8 cellular contexts compared by ENCODE assay signal in genomic region chr9:99221266-99221622, GRCh38. TPM values are rescaled to one million over a fixed set of nuclear protein-coding genes. Genes with fewer than 3 reads are reported as not detected.
DNase-seq lines count a peak whose midpoint lies in the region; ATAC-seq, FAIRE-seq and TF ChIP-seq lines count a peak whose summit lies in the region.

No MANE protein-coding gene starts in this region.

- no peaks in the 10 kb centered on the region for H3K27me3 Mint-ChIP-seq in Calu3 (ENCODE audit: unreplicated experiment)
- H3K27me3 Mint-ChIP-seq in IgD-negative memory B cell: no peaks in the 10 kb centered on the region
- H3K27me3 Mint-ChIP-seq in chondrocyte (ENCODE audit: low read depth): no peaks in the 10 kb centered on the region
- no peaks in the 10 kb centered on the region for H3K27me3 Mint-ChIP-seq in naive thymus-derived CD4-positive, alpha-beta T cell

- no peak for DNase-seq in Calu3
- DNase-seq in chondrocyte (ENCODE audit: low spot score): no peak
- no peak for DNase-seq in naive thymus-derived CD4-positive, alpha-beta T cell
- DNase-seq in frontal cortex (ENCODE audit: low spot score in 2 of 2): no peak
- no peak for DNase-seq in effector CD4-positive, alpha-beta T cell
- DNase-seq in NCI-H187 (lab: John Stamatoyannopoulos, UW): no peak

- CTCF ChIA-PET in Calu3 (lab: Charles Lee): interaction anchor here (1.3 kb wide), 1 partner anchor 10 kb away, joined by 5 read pairs; no protein-coding TSS in a partner anchor
- CTCF ChIA-PET in naive thymus-derived CD4-positive, alpha-beta T cell (lab: Charles Lee): no interaction called here

- H3K9me3 Mint-ChIP-seq in Calu3 (ENCODE audit: low read depth, unreplicated experiment): no peaks in the 10 kb centered on the region
- H3K9me3 Mint-ChIP-seq in IgD-negative memory B cell: no peaks in the 10 kb centered on the region
- no peaks in the 10 kb centered on the region for H3K9me3 Mint-ChIP-seq in chondrocyte (ENCODE audit: low read depth)
- peaks cover 0 to 4% (median 0%) of the 10 kb centered on the region in 11 donors for H3K9me3 Mint-ChIP-seq in naive thymus-derived CD4-positive, alpha-beta T cell

- H3K4me1 Mint-ChIP-seq in Calu3 (ENCODE audit: low read depth, unreplicated experiment): peaks cover 15% of the 10 kb centered on the region
- peaks cover 50 to 56% (median 53%) of the 10 kb centered on the region in 3 donors for H3K4me1 Mint-ChIP-seq in IgD-negative memory B cell
- peaks cover 61% of the 10 kb centered on the region for H3K4me1 Mint-ChIP-seq in chondrocyte (ENCODE audit: low read depth)
- peaks cover 48 to 89% (median 79%) of the 10 kb centered on the region in 7 donors for H3K4me1 Mint-ChIP-seq in naive thymus-derived CD4-positive, alpha-beta T cell

- H3K27me3 ChIP-seq in naive thymus-derived CD4-positive, alpha-beta T cell (ENCODE audit: control insufficient read depth in 2 of 2, insufficient read depth in 2 of 2, low read length in 2 of 2): no peaks in the 10 kb centered on the region

- peaks cover 21 to 29% of the 10 kb centered on the region in 2 donors for H3K4me1 ChIP-seq in naive thymus-derived CD4-positive, alpha-beta T cell (ENCODE audit: control insufficient read depth in 2 of 2, insufficient read depth in 2 of 2, low read length in 2 of 2)

- H3K4me3 Mint-ChIP-seq in Calu3 (ENCODE audit: low read depth, unreplicated experiment): peak overlapping the region; percentile 100
- peak overlapping the region; percentile 99 to 100 (median 100) for H3K4me3 Mint-ChIP-seq in IgD-negative memory B cell
- H3K4me3 Mint-ChIP-seq in chondrocyte (ENCODE audit: unreplicated experiment): peak overlapping the region; percentile 88
- peak overlapping the region; percentile 92 to 100 (median 99) for H3K4me3 Mint-ChIP-seq in naive thymus-derived CD4-positive, alpha-beta T cell

- H3K27ac ChIP-seq in naive thymus-derived CD4-positive, alpha-beta T cell (ENCODE audit: low read depth, low read length): peak overlapping the region; percentile 86

- no TSS peak for BruUV-seq in Calu3 (replicated peaks; lab: Mats Ljungman, UMichigan)

- no peaks in the 10 kb centered on the region for H3K9me3 ChIP-seq in naive thymus-derived CD4-positive, alpha-beta T cell (ENCODE audit: control insufficient read depth in 2 of 3, low read length in 3 of 3)

- FAIRE-seq in frontal cortex (lab: Jason Lieb, UNC): no peak

- peak overlapping the region; percentile 90 for H3K4me3 ChIP-seq in naive thymus-derived CD4-positive, alpha-beta T cell (ENCODE audit: low read length)

- peak overlapping the region; percentile 54 for H3K27ac Mint-ChIP-seq in Calu3 (ENCODE audit: unreplicated experiment)
- peak overlapping the region; percentile 100 for H3K27ac Mint-ChIP-seq in IgD-negative memory B cell
- H3K27ac Mint-ChIP-seq in chondrocyte (ENCODE audit: unreplicated experiment): peak overlapping the region; percentile 82
- peak overlapping the region; percentile 46 to 100 (median 94) for H3K27ac Mint-ChIP-seq in naive thymus-derived CD4-positive, alpha-beta T cell

- POLR2A ChIA-PET in naive thymus-derived CD4-positive, alpha-beta T cell (lab: Charles Lee): interaction anchor here (0.8 to 2.5 kb wide), 5 partner anchors 11 to 71 kb away, joined by 3 to 10 read pairs (median 5); no protein-coding TSS in a partner anchor

- ATAC-seq in naive thymus-derived CD4-positive, alpha-beta T cell: no peak
- ATAC-seq in HG02852 (IDR thresholded peaks at IDR 0.05; ENCODE audit: unreplicated experiment): no peak

- no peak for TF ChIP-seq CTCF in Calu3 (IDR thresholded peaks at IDR 0.05; ENCODE audit: unreplicated experiment)
- no peak for TF ChIP-seq CTCF in chondrocyte (IDR thresholded peaks at IDR 0.05)

- intact Hi-C loops in Calu3 (cut with micrococcal nuclease; ENCODE audit: unreplicated experiment): no loop called here
- intact Hi-C loops in naive thymus-derived CD4-positive, alpha-beta T cell (cut with micrococcal nuclease): loop anchor here (5.0 to 10.0 kb wide), 7 partner anchors 104 to 1206 kb away; partner anchors contain the start of genes TBC1D2 (in 2 of the 2), GALNT12 (in 1 of the 2), MSANTD3 (in 1 of the 2) and STX17 (in 1 of the 2)

- peaks cover 0 to 30% (median 0%) of the 10 kb centered on the region in 3 experiments for H3K36me3 ChIP-seq in naive thymus-derived CD4-positive, alpha-beta T cell (ENCODE audit: control insufficient read depth in 2 of 3, insufficient read depth in 3 of 3, low read length in 3 of 3)

- H3K36me3 Mint-ChIP-seq in Calu3 (ENCODE audit: insufficient read depth, unreplicated experiment) (peaks cover 38% of the 10 kb centered on the region), IgD-negative memory B cell (peaks cover 10% of the 10 kb centered on the region), chondrocyte (ENCODE audit: low read depth) (peaks cover 23% of the 10 kb centered on the region)
- H3K36me3 Mint-ChIP-seq in naive thymus-derived CD4-positive, alpha-beta T cell: peaks cover 4 to 42% (median 35%) of the 10 kb centered on the region in 5 donors

RNA-seq across cellular contexts. Expression of gene ALG2, which starts 0.5 kb away (rescaled TPM):
- total RNA-seq in Calu3 (2022) (27.0 and 27.1 TPM in 2 replicates), chondrocyte (32.2 to 34.3 TPM (median 33.9 TPM) in 3 replicates), frontal cortex (29.3 TPM)
- polyA plus RNA-seq in IgD-negative memory B cell: 24.7 TPM
- 10 to 100 TPM; 13.9 to 33.7 (median 25.2) TPM for total RNA-seq in naive thymus-derived CD4-positive, alpha-beta T cell
- polyA plus RNA-seq in naive thymus-derived CD4-positive, alpha-beta T cell: 10 to 100 TPM; 20.1 to 28.4 TPM

RNA-seq across cellular contexts. Expression of gene SEC61B, which starts 0.8 kb away (rescaled TPM):
- total RNA-seq in Calu3 (2022): 85.5 and 101 TPM in 2 replicates
- polyA plus RNA-seq in IgD-negative memory B cell: 298 TPM
- total RNA-seq in chondrocyte: 167 to 218 TPM (median 181 TPM) in 3 replicates
- 100 to 1,000 TPM in 1 of 5 experiments, 10 to 100 TPM in 4; 50.4 to 165 (median 54.6) TPM for total RNA-seq in naive thymus-derived CD4-positive, alpha-beta T cell
- 100 to 1,000 TPM; 257 to 292 TPM for polyA plus RNA-seq in naive thymus-derived CD4-positive, alpha-beta T cell
- total RNA-seq in frontal cortex: 40.4 TPM
